Comparison of ENCODE assay signal across 1 cellular context in the genomic region with DNA sequence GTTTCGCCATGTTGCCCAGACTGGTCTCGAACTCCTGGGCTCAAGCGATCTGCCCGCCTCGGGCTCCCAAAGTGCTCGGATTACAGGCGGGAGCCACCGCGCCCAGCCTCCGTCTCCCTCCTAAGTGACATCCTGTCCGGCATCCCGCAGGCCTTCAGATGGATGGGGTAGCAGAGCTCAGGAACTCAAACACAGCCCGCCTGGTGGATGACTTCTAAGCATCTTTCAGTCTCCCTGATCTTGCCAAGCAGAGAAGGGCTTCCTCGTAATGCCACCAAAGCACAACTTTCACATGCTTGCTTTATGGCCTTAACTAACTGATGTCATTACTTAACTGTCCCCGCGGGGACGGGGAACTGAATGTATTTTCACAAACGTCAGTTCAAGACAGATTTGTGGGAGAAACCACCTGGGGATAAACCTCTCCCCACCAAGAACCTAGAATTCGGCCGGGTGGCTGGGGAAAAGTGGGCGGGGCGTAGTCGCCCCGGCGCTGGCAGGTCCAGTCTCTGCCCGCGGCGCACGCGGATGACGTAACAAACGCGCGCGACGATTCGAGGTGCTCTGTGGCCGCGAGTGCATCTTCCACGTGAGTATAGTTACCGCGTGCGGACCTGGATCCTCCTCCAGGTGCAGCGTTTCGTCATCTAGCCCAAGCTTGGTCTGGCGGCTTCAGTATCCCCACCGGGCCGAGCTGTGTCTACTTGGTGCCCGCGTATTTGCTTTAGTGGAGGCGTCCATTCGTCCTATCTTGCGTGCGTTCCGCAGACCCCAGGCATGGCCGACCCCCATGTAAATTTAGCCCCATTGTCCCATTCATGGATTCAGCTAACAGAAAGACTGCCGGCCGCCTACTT.
TF ChIP-seq lines count a peak whose summit lies in the region.

A gene with protein sequence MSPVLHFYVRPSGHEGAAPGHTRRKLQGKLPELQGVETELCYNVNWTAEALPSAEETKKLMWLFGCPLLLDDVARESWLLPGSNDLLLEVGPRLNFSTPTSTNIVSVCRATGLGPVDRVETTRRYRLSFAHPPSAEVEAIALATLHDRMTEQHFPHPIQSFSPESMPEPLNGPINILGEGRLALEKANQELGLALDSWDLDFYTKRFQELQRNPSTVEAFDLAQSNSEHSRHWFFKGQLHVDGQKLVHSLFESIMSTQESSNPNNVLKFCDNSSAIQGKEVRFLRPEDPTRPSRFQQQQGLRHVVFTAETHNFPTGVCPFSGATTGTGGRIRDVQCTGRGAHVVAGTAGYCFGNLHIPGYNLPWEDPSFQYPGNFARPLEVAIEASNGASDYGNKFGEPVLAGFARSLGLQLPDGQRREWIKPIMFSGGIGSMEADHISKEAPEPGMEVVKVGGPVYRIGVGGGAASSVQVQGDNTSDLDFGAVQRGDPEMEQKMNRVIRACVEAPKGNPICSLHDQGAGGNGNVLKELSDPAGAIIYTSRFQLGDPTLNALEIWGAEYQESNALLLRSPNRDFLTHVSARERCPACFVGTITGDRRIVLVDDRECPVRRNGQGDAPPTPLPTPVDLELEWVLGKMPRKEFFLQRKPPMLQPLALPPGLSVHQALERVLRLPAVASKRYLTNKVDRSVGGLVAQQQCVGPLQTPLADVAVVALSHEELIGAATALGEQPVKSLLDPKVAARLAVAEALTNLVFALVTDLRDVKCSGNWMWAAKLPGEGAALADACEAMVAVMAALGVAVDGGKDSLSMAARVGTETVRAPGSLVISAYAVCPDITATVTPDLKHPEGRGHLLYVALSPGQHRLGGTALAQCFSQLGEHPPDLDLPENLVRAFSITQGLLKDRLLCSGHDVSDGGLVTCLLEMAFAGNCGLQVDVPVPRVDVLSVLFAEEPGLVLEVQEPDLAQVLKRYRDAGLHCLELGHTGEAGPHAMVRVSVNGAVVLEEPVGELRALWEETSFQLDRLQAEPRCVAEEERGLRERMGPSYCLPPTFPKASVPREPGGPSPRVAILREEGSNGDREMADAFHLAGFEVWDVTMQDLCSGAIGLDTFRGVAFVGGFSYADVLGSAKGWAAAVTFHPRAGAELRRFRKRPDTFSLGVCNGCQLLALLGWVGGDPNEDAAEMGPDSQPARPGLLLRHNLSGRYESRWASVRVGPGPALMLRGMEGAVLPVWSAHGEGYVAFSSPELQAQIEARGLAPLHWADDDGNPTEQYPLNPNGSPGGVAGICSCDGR (N-terminal part only) (plus strand): TSS at position 539 of the 857 bp plus-strand sequence. CDS start 4,649 bp downstream, outside the sequence.

TF ChIP-seq in A549, 52 proteins besides CTCF, POLR2A, EP300 and RAD21 (continued from another document):
- peak; percentile 69; the same call in 1 of the 2 replicates for TF ChIP-seq KDM1A (IDR thresholded peaks at IDR 0.05; ENCODE audit: low read depth)
- TF ChIP-seq NR3C1 (IDR thresholded peaks at IDR 0.05), result no peak
- TF ChIP-seq CHD2 (IDR thresholded peaks at IDR 0.05; ENCODE audit: low read length, partially characterized antibody), result no peak
- TF ChIP-seq FOSL2 (IDR thresholded peaks at IDR 0.05), result no peak
- TF ChIP-seq FOSL2 (CRISPR knock-in tag; IDR thresholded peaks at IDR 0.05), result peak; percentile 43; the same call in 1 of the 2 replicates
- TF ChIP-seq ZSCAN20 (CRISPR knock-in tag; IDR thresholded peaks at IDR 0.05), result no peak
- no peak for TF ChIP-seq ESRRA (IDR thresholded peaks at IDR 0.05; ENCODE audit: borderline replicate concordance, low read length)
- no peak for TF ChIP-seq MAZ (IDR thresholded peaks at IDR 0.05; ENCODE audit: borderline replicate concordance, low read depth, low read length)
- TF ChIP-seq TFCP2L1 (CRISPR knock-in tag; IDR thresholded peaks at IDR 0.05), result no peak
- TF ChIP-seq, protein P1, sequence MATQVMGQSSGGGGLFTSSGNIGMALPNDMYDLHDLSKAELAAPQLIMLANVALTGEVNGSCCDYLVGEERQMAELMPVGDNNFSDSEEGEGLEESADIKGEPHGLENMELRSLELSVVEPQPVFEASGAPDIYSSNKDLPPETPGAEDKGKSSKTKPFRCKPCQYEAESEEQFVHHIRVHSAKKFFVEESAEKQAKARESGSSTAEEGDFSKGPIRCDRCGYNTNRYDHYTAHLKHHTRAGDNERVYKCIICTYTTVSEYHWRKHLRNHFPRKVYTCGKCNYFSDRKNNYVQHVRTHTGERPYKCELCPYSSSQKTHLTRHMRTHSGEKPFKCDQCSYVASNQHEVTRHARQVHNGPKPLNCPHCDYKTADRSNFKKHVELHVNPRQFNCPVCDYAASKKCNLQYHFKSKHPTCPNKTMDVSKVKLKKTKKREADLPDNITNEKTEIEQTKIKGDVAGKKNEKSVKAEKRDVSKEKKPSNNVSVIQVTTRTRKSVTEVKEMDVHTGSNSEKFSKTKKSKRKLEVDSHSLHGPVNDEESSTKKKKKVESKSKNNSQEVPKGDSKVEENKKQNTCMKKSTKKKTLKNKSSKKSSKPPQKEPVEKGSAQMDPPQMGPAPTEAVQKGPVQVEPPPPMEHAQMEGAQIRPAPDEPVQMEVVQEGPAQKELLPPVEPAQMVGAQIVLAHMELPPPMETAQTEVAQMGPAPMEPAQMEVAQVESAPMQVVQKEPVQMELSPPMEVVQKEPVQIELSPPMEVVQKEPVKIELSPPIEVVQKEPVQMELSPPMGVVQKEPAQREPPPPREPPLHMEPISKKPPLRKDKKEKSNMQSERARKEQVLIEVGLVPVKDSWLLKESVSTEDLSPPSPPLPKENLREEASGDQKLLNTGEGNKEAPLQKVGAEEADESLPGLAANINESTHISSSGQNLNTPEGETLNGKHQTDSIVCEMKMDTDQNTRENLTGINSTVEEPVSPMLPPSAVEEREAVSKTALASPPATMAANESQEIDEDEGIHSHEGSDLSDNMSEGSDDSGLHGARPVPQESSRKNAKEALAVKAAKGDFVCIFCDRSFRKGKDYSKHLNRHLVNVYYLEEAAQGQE (IDR thresholded peaks at IDR 0.05), result 0 out of 2 replicates have a peak, but pooled peaks have one; percentile 26
- no peak for TF ChIP-seq HEYL (CRISPR knock-in tag; IDR thresholded peaks at IDR 0.05)
- TF ChIP-seq RARB (CRISPR knock-in tag; IDR thresholded peaks at IDR 0.05), result no peak
- no peak for TF ChIP-seq TP53 (CRISPR knock-in tag; IDR thresholded peaks at IDR 0.05)
- TF ChIP-seq, protein P2, sequence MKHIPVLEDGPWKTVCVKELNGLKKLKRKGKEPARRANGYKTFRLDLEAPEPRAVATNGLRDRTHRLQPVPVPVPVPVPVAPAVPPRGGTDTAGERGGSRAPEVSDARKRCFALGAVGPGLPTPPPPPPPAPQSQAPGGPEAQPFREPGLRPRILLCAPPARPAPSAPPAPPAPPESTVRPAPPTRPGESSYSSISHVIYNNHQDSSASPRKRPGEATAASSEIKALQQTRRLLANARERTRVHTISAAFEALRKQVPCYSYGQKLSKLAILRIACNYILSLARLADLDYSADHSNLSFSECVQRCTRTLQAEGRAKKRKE (CRISPR knock-in tag; IDR thresholded peaks at IDR 0.05; ENCODE audit: low read depth), result no peak
- no peak for TF ChIP-seq NFE2L2 (conservative IDR thresholded peaks at IDR 0.05; ENCODE audit: low read length)
- TF ChIP-seq HOXA7 (CRISPR knock-in tag; IDR thresholded peaks at IDR 0.05), result no peak
- TF ChIP-seq, protein P3, sequence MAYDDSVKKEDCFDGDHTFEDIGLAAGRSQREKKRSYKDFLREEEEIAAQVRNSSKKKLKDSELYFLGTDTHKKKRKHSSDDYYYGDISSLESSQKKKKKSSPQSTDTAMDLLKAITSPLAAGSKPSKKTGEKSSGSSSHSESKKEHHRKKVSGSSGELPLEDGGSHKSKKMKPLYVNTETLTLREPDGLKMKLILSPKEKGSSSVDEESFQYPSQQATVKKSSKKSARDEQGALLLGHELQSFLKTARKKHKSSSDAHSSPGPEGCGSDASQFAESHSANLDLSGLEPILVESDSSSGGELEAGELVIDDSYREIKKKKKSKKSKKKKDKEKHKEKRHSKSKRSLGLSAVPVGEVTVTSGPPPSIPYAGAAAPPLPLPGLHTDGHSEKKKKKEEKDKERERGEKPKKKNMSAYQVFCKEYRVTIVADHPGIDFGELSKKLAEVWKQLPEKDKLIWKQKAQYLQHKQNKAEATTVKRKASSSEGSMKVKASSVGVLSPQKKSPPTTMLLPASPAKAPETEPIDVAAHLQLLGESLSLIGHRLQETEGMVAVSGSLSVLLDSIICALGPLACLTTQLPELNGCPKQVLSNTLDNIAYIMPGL (CRISPR knock-in tag; IDR thresholded peaks at IDR 0.05; ENCODE audit: borderline replicate concordance), result no peak
- TF ChIP-seq PHF8 (IDR thresholded peaks at IDR 0.05; ENCODE audit: borderline replicate concordance, low read depth), result peak; percentile 47
- peak; percentile 44; the same call in 1 of the 2 replicates for TF ChIP-seq GATA3 (IDR thresholded peaks at IDR 0.05; ENCODE audit: borderline replicate concordance)
- TF ChIP-seq, protein P4, sequence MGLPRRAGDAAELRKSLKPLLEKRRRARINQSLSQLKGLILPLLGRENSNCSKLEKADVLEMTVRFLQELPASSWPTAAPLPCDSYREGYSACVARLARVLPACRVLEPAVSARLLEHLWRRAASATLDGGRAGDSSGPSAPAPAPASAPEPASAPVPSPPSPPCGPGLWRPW (IDR thresholded peaks at IDR 0.05), result no peak
- peak; percentile 82 for TF ChIP-seq KDM5A (IDR thresholded peaks at IDR 0.05)
- no peak for TF ChIP-seq EHMT2 (IDR thresholded peaks at IDR 0.05; ENCODE audit: low read depth)
- TF ChIP-seq, protein P5, sequence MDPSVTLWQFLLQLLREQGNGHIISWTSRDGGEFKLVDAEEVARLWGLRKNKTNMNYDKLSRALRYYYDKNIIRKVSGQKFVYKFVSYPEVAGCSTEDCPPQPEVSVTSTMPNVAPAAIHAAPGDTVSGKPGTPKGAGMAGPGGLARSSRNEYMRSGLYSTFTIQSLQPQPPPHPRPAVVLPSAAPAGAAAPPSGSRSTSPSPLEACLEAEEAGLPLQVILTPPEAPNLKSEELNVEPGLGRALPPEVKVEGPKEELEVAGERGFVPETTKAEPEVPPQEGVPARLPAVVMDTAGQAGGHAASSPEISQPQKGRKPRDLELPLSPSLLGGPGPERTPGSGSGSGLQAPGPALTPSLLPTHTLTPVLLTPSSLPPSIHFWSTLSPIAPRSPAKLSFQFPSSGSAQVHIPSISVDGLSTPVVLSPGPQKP (IDR thresholded peaks at IDR 0.05; ENCODE audit: low read depth, low read length), result no peak
- no peak for TF ChIP-seq JUNB (IDR thresholded peaks at IDR 0.05)
- TF ChIP-seq NPAS2 (CRISPR knock-in tag; IDR thresholded peaks at IDR 0.05; ENCODE audit: borderline replicate concordance), result peak; percentile 74
- no peak for TF ChIP-seq RNF2 (IDR thresholded peaks at IDR 0.05; ENCODE audit: borderline replicate concordance, low read depth)
- TF ChIP-seq RFX5 (IDR thresholded peaks at IDR 0.05), result no peak
- TF ChIP-seq HOXB5 (CRISPR knock-in tag; IDR thresholded peaks at IDR 0.05), result 0 out of 2 replicates have a peak, but pooled peaks have one; percentile 47
- TF ChIP-seq, protein P6, sequence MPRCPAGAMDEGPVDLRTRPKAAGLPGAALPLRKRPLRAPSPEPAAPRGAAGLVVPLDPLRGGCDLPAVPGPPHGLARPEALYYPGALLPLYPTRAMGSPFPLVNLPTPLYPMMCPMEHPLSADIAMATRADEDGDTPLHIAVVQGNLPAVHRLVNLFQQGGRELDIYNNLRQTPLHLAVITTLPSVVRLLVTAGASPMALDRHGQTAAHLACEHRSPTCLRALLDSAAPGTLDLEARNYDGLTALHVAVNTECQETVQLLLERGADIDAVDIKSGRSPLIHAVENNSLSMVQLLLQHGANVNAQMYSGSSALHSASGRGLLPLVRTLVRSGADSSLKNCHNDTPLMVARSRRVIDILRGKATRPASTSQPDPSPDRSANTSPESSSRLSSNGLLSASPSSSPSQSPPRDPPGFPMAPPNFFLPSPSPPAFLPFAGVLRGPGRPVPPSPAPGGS (IDR thresholded peaks at IDR 0.05), result peak; percentile 73; the same call in 2 of the 3 replicates
- TF ChIP-seq ZC3H11A (IDR thresholded peaks at IDR 0.05), result no peak
- no peak for TF ChIP-seq FOXS1 (CRISPR knock-in tag; IDR thresholded peaks at IDR 0.05)
- TF ChIP-seq CBX2 (IDR thresholded peaks at IDR 0.05; ENCODE audit: borderline replicate concordance, low read depth), result no peak
- no peak for TF ChIP-seq ZNF302 (CRISPR knock-in tag; IDR thresholded peaks at IDR 0.05)
- TF ChIP-seq, protein P7, sequence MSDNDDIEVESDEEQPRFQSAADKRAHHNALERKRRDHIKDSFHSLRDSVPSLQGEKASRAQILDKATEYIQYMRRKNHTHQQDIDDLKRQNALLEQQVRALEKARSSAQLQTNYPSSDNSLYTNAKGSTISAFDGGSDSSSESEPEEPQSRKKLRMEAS (IDR thresholded peaks at IDR 0.05), result peak; percentile 100
- peak; percentile 99 for TF ChIP-seq MYC (IDR thresholded peaks at IDR 0.05; ENCODE audit: borderline replicate concordance, low read length)
